ENCODE assay signal across 19 cellular contexts in genomic region chr13:26262156-26262555, GRCh38.
"Had no signal": no experiment of that assay in that cellular context is flagged by ENCODE, and none has a peak within 500 bp of the region (broad histone marks: within the 10 kb centered on the region; RNA-seq: fewer than 3 reads in every experiment).

No MANE protein-coding gene starts in this region.

- H3K9me3 ChIP-seq: lower lobe of right lung, prostate gland, right atrium auricular region, sigmoid colon, stomach, thyroid gland had no signal

- H3K36me3 ChIP-seq: lower lobe of right lung, prostate gland, right atrium auricular region, sigmoid colon, stomach, thyroid gland had no signal

- DNase-seq: dorsolateral prefrontal cortex; effector CD4-positive, alpha-beta T cell; head of caudate nucleus; left ventricle myocardium superior; lower lobe of right lung; naive thymus-derived CD8-positive, alpha-beta T cell; nephron progenitor cell; nucleus accumbens; sigmoid colon; stimulated activated CD4-positive, alpha-beta T cell treated with anti-CD3 and anti-CD28 coated beads, Interleukin-2, amount 100 ng/mL, for 24 hours; stimulated activated CD4-positive, alpha-beta T cell treated with anti-CD3 and anti-CD28 coated beads, Interleukin-4, amount 100 ng/mL, for 24 hours; stimulated activated naive CD4-positive, alpha-beta T cell treated with Interleukin-2 at 50 U/mL for 16 hours; stomach; thyroid gland had no signal

- ATAC-seq: left ventricle myocardium superior; lower lobe of right lung; naive thymus-derived CD8-positive, alpha-beta T cell; stimulated activated effector memory CD8-positive, alpha-beta T cell treated with anti-CD3 and anti-CD28 coated beads, Interleukin-12 subunit alpha, Interleukin-12 subunit beta, amount 100 ng/mL, for 72 hours had no signal

- H3K27ac ChIP-seq: dorsolateral prefrontal cortex, lower lobe of right lung, prostate gland, right atrium auricular region, sigmoid colon, stomach, thyroid gland had no signal

- H3K4me1 ChIP-seq: prostate gland, thyroid gland had no signal

- FAIRE-seq: frontal cortex, keratinocyte had no signal

- H3K4me3 ChIP-seq: dorsolateral prefrontal cortex, lower lobe of right lung, prostate gland, right atrium auricular region, sigmoid colon, stomach, thyroid gland had no signal

- H3K27me3 ChIP-seq: dorsolateral prefrontal cortex, right atrium auricular region, sigmoid colon, stomach, thyroid gland had no signal
